ENCODE assay signal across 25 cellular contexts in genomic region chr16:19817122-19817521, GRCh38.
DNase-seq lines count a peak whose midpoint lies in the region; ATAC-seq, FAIRE-seq and TF ChIP-seq lines count a peak whose summit lies in the region.
"Had no signal": no experiment of that assay in that cellular context is flagged by ENCODE, and none has a peak within 500 bp of the region (broad histone marks: within the 10 kb centered on the region; RNA-seq: fewer than 3 reads in every experiment).

No MANE protein-coding gene starts in this region.

- H3K4me3 Mint-ChIP-seq in CD8-positive, alpha-beta memory T cell, result no peak overlapping the region
- H3K4me3 Mint-ChIP-seq: CD8-positive, alpha-beta T cell had no signal

- H2AK9ac ChIP-seq in IMR-90 (replicated peaks; ENCODE audit: low read depth, low read length, poor library complexity), result no peak overlapping the region

- H3K23ac ChIP-seq in IMR-90 (ENCODE audit: low read depth, low read length) (no peak overlapping the region), mesendoderm (ENCODE audit: low read length) (no peak overlapping the region)

- H3K36me3 Mint-ChIP-seq in CD8-positive, alpha-beta memory T cell, result no peaks in the 10 kb centered on the region
- H3K36me3 Mint-ChIP-seq: CD8-positive, alpha-beta T cell had no signal

- no peak overlapping the region for H2AK5ac ChIP-seq in IMR-90 (ENCODE audit: low read depth, low read length)
- H2AK5ac ChIP-seq in mesendoderm (ENCODE audit: low read length), result no peak overlapping the region

- H2BK20ac ChIP-seq in IMR-90 (ENCODE audit: low read depth, low read length), result no peak overlapping the region

- TF ChIP-seq CTCF in A549 (IDR thresholded peaks at IDR 0.05), result no peak
- no peak for TF ChIP-seq CTCF in IMR-90 (conservative IDR thresholded peaks at IDR 0.05; ENCODE audit: low read depth, low read length)

- H4K8ac ChIP-seq in IMR-90 (ENCODE audit: low read depth in 2 of 2, low read length in 2 of 2) (no peak overlapping the region), mesendoderm (ENCODE audit: low read depth, low read length) (no peak overlapping the region)

- CTCF ChIA-PET in A549 (lab: Yijun Ruan, JAX) (interaction anchor here (1.5 kb wide), 1 partner anchor 14 kb away, joined by 4 read pairs; no protein-coding TSS in a partner anchor), IMR-90 (lab: Yijun Ruan, JAX) (no interaction called here)
- CTCF ChIA-PET in CD8-positive, alpha-beta memory T cell (lab: Charles Lee), result no interaction called here

- peak overlapping the region in 1 of 2 experiments; percentile 28; a peak in 1 of 6 replicates for H3K27ac ChIP-seq in A549
- H3K27ac ChIP-seq in IMR-90 (ENCODE audit: insufficient read depth, low read length), result no peak overlapping the region
- H3K27ac ChIP-seq in mesendoderm (ENCODE audit: low read depth, low read length), result no peak overlapping the region
- H3K27ac ChIP-seq in CD8-positive, alpha-beta memory T cell (ENCODE audit: low read depth, low read length), result no peak overlapping the region
- H3K27ac ChIP-seq: RWPE1, SK-N-MC had no signal

- no peak overlapping the region for H3K9ac ChIP-seq in IMR-90 (ENCODE audit: low read depth, low read length)
- H3K9ac ChIP-seq in mesendoderm (ENCODE audit: low read length), result no peak overlapping the region

- H3K27ac Mint-ChIP-seq in CD8-positive, alpha-beta memory T cell, result no peak overlapping the region
- H3K27ac Mint-ChIP-seq: CD8-positive, alpha-beta T cell had no signal

- POLR2A ChIA-PET in A549 (lab: Yijun Ruan, JAX), result no interaction called here
- POLR2A ChIA-PET in IMR-90 (lab: Charles Lee; ENCODE audit: unreplicated experiment), result no interaction called here
- POLR2A ChIA-PET in CD8-positive, alpha-beta memory T cell (lab: Charles Lee), result interaction anchor here (0.6 kb wide), 1 partner anchor 87 kb away, joined by 4 read pairs; no protein-coding TSS in a partner anchor

- H4K91ac ChIP-seq in IMR-90 (ENCODE audit: insufficient read depth, low read depth, low read length), result no peak overlapping the region

- H3K36me3 ChIP-seq in IMR-90 (ENCODE audit: control insufficient read depth, insufficient read depth, low read length) (no peaks in the 10 kb centered on the region), mesendoderm (ENCODE audit: control insufficient read depth, insufficient read depth, low read length) (no peaks in the 10 kb centered on the region)
- no peaks in the 10 kb centered on the region for H3K36me3 ChIP-seq in CD8-positive, alpha-beta memory T cell (ENCODE audit: insufficient read depth, low read length)

- in situ Hi-C loops in IMR-90 (cut with MboI; ENCODE audit: low sequenced_read_pairs), result no loop called here

- dilution Hi-C loops in IMR-90 (cut with HindIII; ENCODE audit: low sequenced_read_pairs, unreplicated experiment), result no loop called here

- H3K4me1 Mint-ChIP-seq in CD8-positive, alpha-beta memory T cell, result no peaks in the 10 kb centered on the region

- H3K79me2 ChIP-seq in mesendoderm (ENCODE audit: control insufficient read depth, insufficient read depth, low read length), result no peaks in the 10 kb centered on the region

- no peak for TF ChIP-seq EP300 in A549 (IDR thresholded peaks at IDR 0.05)

- no peaks in the 10 kb centered on the region for H3K27me3 ChIP-seq in IMR-90 (ENCODE audit: control insufficient read depth, insufficient read depth, low read length)
- no peaks in the 10 kb centered on the region for H3K27me3 ChIP-seq in mesendoderm (ENCODE audit: insufficient read depth, low read length, poor library complexity)
- no peaks in the 10 kb centered on the region for H3K27me3 ChIP-seq in CD8-positive, alpha-beta memory T cell (ENCODE audit: insufficient read depth, low read length, poor library complexity, severe bottlenecking)

- no peak overlapping the region for H3K56ac ChIP-seq in IMR-90 (ENCODE audit: extremely low read depth, insufficient read depth, low read length)
- no peak overlapping the region for H3K56ac ChIP-seq in mesendoderm (ENCODE audit: low read length)

- H2AFZ ChIP-seq in IMR-90 (replicated peaks; ENCODE audit: low read length, poor library complexity), result no peak overlapping the region

- DNase-seq in A549 (ENCODE audit: low read depth in 1 of 2, low spot score in 1 of 2) (no peak), IMR-90 (no peak), mesendoderm (peak; percentile 28), renal cortical epithelial cell (ENCODE audit: low read depth) (peak; percentile 72), GM19240 (ENCODE audit: insufficient read length, low spot score) (no peak)
- DNase-seq in CD8-positive, alpha-beta memory T cell, result no peak
- DNase-seq: 8988T; AML-193; C1 segment of cervical spinal cord; CD8-positive, alpha-beta T cell; DMS79 treated with DMSO at 0.1 percent for 48 hours; KBM-7; NCI-H1092; NCI-H1436 treated with DMSO at 0.1 percent for 48 hours; NCI-H1930; NCI-H226; NCI-H510A treated with DMSO at 0.1 percent for 48 hours; NCI-H774; NK-92 treated with Interleukin-12 subunit alpha and Interleukin-12 subunit beta, amount 100 ng/mL, for 24 hours; SHP77 treated with DMSO at 0.1 percent for 48 hours had no signal

- no peaks in the 10 kb centered on the region for H3K9me1 ChIP-seq in IMR-90 (ENCODE audit: insufficient read depth, low read length)

- H4K20me1 ChIP-seq in IMR-90 (ENCODE audit: insufficient read depth, low read length), result no peaks in the 10 kb centered on the region

- H3K4me3 ChIP-seq in A549 (no peak overlapping the region), IMR-90 (ENCODE audit: insufficient read depth, low read depth, low read length) (no peak overlapping the region), mesendoderm (ENCODE audit: low read length) (no peak overlapping the region)
- H3K4me3 ChIP-seq in CD8-positive, alpha-beta memory T cell (ENCODE audit: low read length), result no peak overlapping the region
- H3K4me3 ChIP-seq: SK-N-MC had no signal

- no peak overlapping the region for H3K18ac ChIP-seq in IMR-90 (ENCODE audit: low read depth, low read length)
- H3K18ac ChIP-seq in mesendoderm (ENCODE audit: low read length), result no peak overlapping the region

- intact Hi-C loops in IMR-90 (cut with micrococcal nuclease), result loop anchor here (5.0 kb wide), 1 partner anchor 60 kb away; no protein-coding TSS in a partner anchor

- H3K4ac ChIP-seq in IMR-90 (ENCODE audit: low read depth, low read length) (no peak overlapping the region), mesendoderm (ENCODE audit: low read depth, low read length) (no peak overlapping the region)

- no peaks in the 10 kb centered on the region for H3K79me1 ChIP-seq in IMR-90 (ENCODE audit: low read depth in 1 of 2, low read length in 2 of 2)
- H3K79me1 ChIP-seq in mesendoderm (ENCODE audit: low read length), result no peaks in the 10 kb centered on the region

- H3K4me1 ChIP-seq in A549 (peaks cover 26% of the 10 kb centered on the region), IMR-90 (ENCODE audit: control insufficient read depth, insufficient read depth, low read length) (no peaks in the 10 kb centered on the region; the same call in 1 of the 2 replicates), mesendoderm (ENCODE audit: control insufficient read depth, low read depth, low read length) (no peaks in the 10 kb centered on the region)
- no peaks in the 10 kb centered on the region for H3K4me1 ChIP-seq in CD8-positive, alpha-beta memory T cell (ENCODE audit: insufficient read depth, low read length)

- H3K4me2 ChIP-seq in A549 (peak overlapping the region; percentile 7; the same call in 1 of the 3 replicates), IMR-90 (ENCODE audit: low read depth, low read length) (no peak overlapping the region), mesendoderm (ENCODE audit: low read length) (no peak overlapping the region)

- WGBS in A549 (ENCODE audit: missing lambda C conversion rate), result 78% methylated on average over 3 of the region's 3 CpGs
- WGBS in IMR-90 (ENCODE audit: extremely low coverage in 2 of 2, insufficient read length in 1 of 2), 2 experiments, result no CpG with 5 or more reads among the region's 3 CpGs
- no CpG with 5 or more reads among the region's 3 CpGs for WGBS in mesendoderm (ENCODE audit: extremely low coverage, insufficient coverage, low lambda C conversion rate)

- peaks cover 0 to 5% of the 10 kb centered on the region in 2 donors for H3K27me3 Mint-ChIP-seq in CD8-positive, alpha-beta memory T cell

- no peak overlapping the region for H2BK5ac ChIP-seq in IMR-90 (ENCODE audit: low read depth, low read length, poor library complexity, severe bottlenecking)
- H2BK5ac ChIP-seq in mesendoderm (ENCODE audit: low read length), result no peak overlapping the region

- H3K9me3 Mint-ChIP-seq in CD8-positive, alpha-beta memory T cell, result peaks cover 3 to 7% (median 6%) of the 10 kb centered on the region in 5 donors

- TF ChIP-seq POLR2A in A549 (IDR thresholded peaks at IDR 0.05; ENCODE audit: low read length), result no peak
- no peak for TF ChIP-seq POLR2A in IMR-90 (IDR thresholded peaks at IDR 0.05; ENCODE audit: low read depth, low read length)

- no peak for TF ChIP-seq RAD21 in A549 (conservative IDR thresholded peaks at IDR 0.05 in 1 of 2, IDR thresholded peaks at IDR 0.05 in 1 of 2)
- no peak for TF ChIP-seq RAD21 in IMR-90 (IDR thresholded peaks at IDR 0.05; ENCODE audit: low read length)

- ATAC-seq in A549 (no peak), IMR-90 (ENCODE audit: low read depth) (no peak), HG03108 (IDR thresholded peaks at IDR 0.05; ENCODE audit: unreplicated experiment) (no peak), HG02981 (IDR thresholded peaks at IDR 0.05; ENCODE audit: unreplicated experiment) (no peak)
- ATAC-seq: CD8-positive, alpha-beta T cell had no signal

- H3K9me3 ChIP-seq in A549 (peaks cover 10% of the 10 kb centered on the region), IMR-90 (ENCODE audit: control insufficient read depth, insufficient read depth, low read length) (no peaks in the 10 kb centered on the region)
- H3K9me3 ChIP-seq in CD8-positive, alpha-beta memory T cell (ENCODE audit: low read length), result peaks cover 7% of the 10 kb centered on the region

- no TSS peak for BruUV-seq in IMR-90 (replicated peaks; lab: Mats Ljungman, UMichigan)

- no peak overlapping the region for H2BK15ac ChIP-seq in IMR-90 (ENCODE audit: low read depth, low read length)
- H2BK15ac ChIP-seq in mesendoderm (replicated peaks; ENCODE audit: low read depth), result no peak overlapping the region

- no peak overlapping the region for H3K14ac ChIP-seq in IMR-90 (replicated peaks; ENCODE audit: low read depth, low read length)

- H2BK120ac ChIP-seq in IMR-90 (ENCODE audit: low read depth, low read length) (no peak overlapping the region), mesendoderm (ENCODE audit: low read depth, low read length) (no peak overlapping the region)

- FAIRE-seq in A549 (lab: Jason Lieb, UNC), result no peak
- FAIRE-seq: H54 had no signal

- H4K5ac ChIP-seq in IMR-90 (ENCODE audit: low read depth, low read length), result peak overlapping the region; percentile 43; the same call in 1 of the 2 replicates
- no peak overlapping the region for H4K5ac ChIP-seq in mesendoderm (ENCODE audit: low read length)

TF ChIP-seq in A549, 52 proteins besides CTCF, POLR2A, EP300 and RAD21 (continues in another document):
- TF ChIP-seq CHD2 (IDR thresholded peaks at IDR 0.05; ENCODE audit: low read length, partially characterized antibody), result no peak

TF ChIP-seq in IMR-90, 13 proteins besides CTCF, POLR2A, EP300 and RAD21 (continues in another document):
- TF ChIP-seq SMC3 (IDR thresholded peaks at IDR 0.05; ENCODE audit: low read depth, low read length), result no peak

Comparison
In these comparisons a context has a peak if more than half of its experiments do, and no peak if none do; other contexts are left out.
1. DNase-seq: peak in mesendoderm (single experiment) and renal cortical epithelial cell (single experiment); none in A549 (0 of 2), IMR-90 (single experiment), CD8-positive, alpha-beta memory T cell (0 of 5) and GM19240 (single experiment).